29 cellular contexts compared by ENCODE assay signal in the genomic region with DNA sequence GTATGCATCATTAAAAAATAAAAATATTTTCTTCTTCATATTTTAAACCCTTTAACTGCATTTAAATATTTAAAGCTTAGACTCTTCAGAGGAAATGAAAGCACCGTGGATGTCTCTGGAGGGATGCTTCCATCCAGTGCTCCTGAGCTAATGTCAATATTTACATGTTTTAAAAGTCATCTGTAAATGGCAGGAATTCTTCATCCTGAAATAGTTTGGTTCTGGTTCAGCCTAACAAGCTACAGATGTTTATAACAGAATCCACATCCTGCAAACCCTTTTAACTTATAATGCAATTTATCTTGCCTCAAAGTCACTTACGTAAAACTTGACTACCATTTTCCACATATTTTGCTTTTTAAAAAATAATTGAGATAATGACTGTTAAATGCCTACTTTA.
"Had no signal": no experiment of that assay in that cellular context is flagged by ENCODE, and none has a peak within 500 bp of the region (broad histone marks: within the 10 kb centered on the region; RNA-seq: fewer than 3 reads in every experiment).

No MANE protein-coding gene starts in this region.

- H3K27ac ChIP-seq: gastroesophageal sphincter, neutrophil, right lobe of liver, stomach, thyroid gland, upper lobe of right lung had no signal

- H3K4me3 ChIP-seq: gastroesophageal sphincter, right lobe of liver, stomach, thyroid gland, upper lobe of right lung had no signal

- H3K9me3 ChIP-seq: gastroesophageal sphincter, neutrophil, right lobe of liver, stomach, thyroid gland, upper lobe of right lung had no signal

- DNase-seq: activated CD4-positive, alpha-beta memory T cell treated with anti-CD3 and anti-CD28 coated beads, Interleukin-2, amount 10 ng/mL, durations not matched to agents 7 days and 5 days; activated CD4-positive, alpha-beta T cell treated with anti-CD3 and anti-CD28 coated beads for 1 hour; activated CD4-positive, alpha-beta T cell treated with anti-CD3 and anti-CD28 coated beads, Interleukin-2, amount 10 ng/mL, durations not matched to agents 7 days and 5 days; activated CD8-positive, alpha-beta memory T cell treated with anti-CD3 and anti-CD28 coated beads, Interleukin-2, amount 50 U/mL, for 48 hours; activated gamma-delta T cell treated with Interleukin-2 at 50 U/mL for 16 hours; activated naive CD4-positive, alpha-beta T cell treated with anti-CD3 and anti-CD28 coated beads, Interleukin-2, amount 50 U/mL, for 16 hours; activated naive CD8-positive, alpha-beta T cell treated with anti-CD3 and anti-CD28 coated beads, Interleukin-2, amount 50 U/mL, for 24 hours; activated T-cell treated with anti-CD3 and anti-CD28 coated beads, Interleukin-2, amount 50 U/mL, for 24 hours; anterior cingulate cortex; cortex of kidney; hypothalamus; immature natural killer cell; kidney; left colon; mammary epithelial cell; naive B cell; nephron progenitor cell; right lobe of liver; stimulated activated CD4-positive, alpha-beta T cell treated with anti-CD3 and anti-CD28 coated beads, Interleukin-4, amount 100 ng/mL, for 4 hours; stimulated activated CD8-positive, alpha-beta memory T cell treated with anti-CD3 and anti-CD28 coated beads, Interleukin-4, amount 100 ng/mL, for 48 hours; stomach; T-helper 2 cell; thyroid gland; upper lobe of right lung had no signal

- H3K4me1 ChIP-seq: right lobe of liver, stomach, thyroid gland, upper lobe of right lung had no signal

- H3K27me3 ChIP-seq: gastroesophageal sphincter, neutrophil, right lobe of liver, stomach, thyroid gland, upper lobe of right lung had no signal

- FAIRE-seq: kidney had no signal

- H3K36me3 ChIP-seq: gastroesophageal sphincter, neutrophil, right lobe of liver, stomach, thyroid gland, upper lobe of right lung had no signal

- ATAC-seq: activated naive CD8-positive, alpha-beta T cell treated with anti-CD3 and anti-CD28 coated beads, Interleukin-2, amount 50 U/mL, for 24 hours; esophagus mucosa; gastroesophageal sphincter; left colon; right lobe of liver; stimulated activated memory B cell treated with anti-CD40 and anti-IgM and Interleukin-4, amounts not matched to agents 10 μg/mL and 1 μg/mL and 100 μg/mL, for 72 hours; upper lobe of right lung; WTC11 had no signal
